In the genomic region with DNA sequence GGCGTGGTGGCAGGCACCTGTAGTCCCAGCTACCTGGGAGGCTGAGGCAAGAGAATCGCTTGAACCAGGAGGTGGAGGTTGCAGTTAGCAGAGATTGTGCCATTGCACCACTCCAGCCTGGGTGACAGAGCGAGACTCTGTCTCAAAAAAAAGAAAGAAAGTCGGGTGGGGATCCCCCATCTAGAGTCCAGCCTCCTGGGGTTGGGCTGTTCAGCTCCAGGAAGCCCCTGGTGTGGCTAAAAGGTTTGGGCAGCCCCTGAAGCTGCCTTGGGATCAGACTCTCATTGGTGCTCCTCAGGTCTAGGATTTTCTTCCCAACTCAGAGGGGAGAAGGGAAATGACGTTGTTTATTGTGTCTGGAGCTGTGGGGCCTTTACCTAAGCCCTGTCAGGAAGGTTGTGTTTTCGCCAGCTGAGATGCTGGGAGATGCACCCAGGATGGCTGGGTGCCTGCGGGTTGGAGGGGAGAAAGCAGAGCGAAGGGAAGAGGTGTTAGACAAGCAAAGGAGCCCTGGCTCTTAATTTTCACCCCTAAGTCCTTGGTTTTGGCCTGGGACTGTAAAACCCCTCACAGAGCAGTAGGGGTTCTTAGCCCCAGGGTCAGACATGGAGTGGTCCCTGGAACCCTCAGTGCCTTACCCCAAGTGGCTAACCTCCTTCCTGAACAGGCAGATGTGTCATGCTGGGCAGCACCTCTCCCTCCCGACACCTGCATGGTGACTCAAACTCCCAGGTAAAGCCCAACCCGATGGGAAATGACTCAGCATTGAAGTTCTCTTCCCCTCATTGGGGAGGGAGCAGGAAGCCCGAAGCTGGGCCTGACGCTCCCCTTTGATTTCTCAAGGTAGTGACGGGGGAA, we compare ENCODE assay signal across 9 cellular contexts. TPM values are rescaled to one million over a fixed set of nuclear protein-coding genes. Genes with fewer than 3 reads are reported as not detected.
DNase-seq lines count a peak whose midpoint lies in the region; ATAC-seq, FAIRE-seq and TF ChIP-seq lines count a peak whose summit lies in the region.
"Had no signal": no experiment of that assay in that cellular context is flagged by ENCODE, and none has a peak within 500 bp of the region (broad histone marks: within the 10 kb centered on the region; RNA-seq: fewer than 3 reads in every experiment).

No MANE protein-coding gene starts in this region.

- no peaks in the 10 kb centered on the region for H3K9me3 ChIP-seq in A549
- no peaks in the 10 kb centered on the region for H3K9me3 ChIP-seq in neural progenitor cell (ENCODE audit: low read depth)

- H3K27ac ChIP-seq in A549 (peak overlapping the region; percentile 64 to 86), neural progenitor cell (no peak overlapping the region)

- peak overlapping the region; percentile 63 for H2AFZ ChIP-seq in neural progenitor cell (replicated peaks)

- H3K4me3 ChIP-seq in A549 (no peak overlapping the region), neural progenitor cell (no peak overlapping the region)

- no peak for TF ChIP-seq RAD21 in A549 (conservative IDR thresholded peaks at IDR 0.05 in 1 of 2, IDR thresholded peaks at IDR 0.05 in 1 of 2)

- H3K4me1 ChIP-seq in A549 (peaks cover 17% of the 10 kb centered on the region), neural progenitor cell (no peaks in the 10 kb centered on the region)

- peak; percentile 62 to 77 for ATAC-seq in A549
- peak; percentile 79 for ATAC-seq in GM21390 (IDR thresholded peaks at IDR 0.05; ENCODE audit: unreplicated experiment)

- no peaks in the 10 kb centered on the region for H3K79me2 ChIP-seq in neural progenitor cell (ENCODE audit: low read depth)

- no peak for FAIRE-seq in A549 (lab: Jason Lieb, UNC)
- FAIRE-seq: G401.6 had no signal

- no peaks in the 10 kb centered on the region for H3K9me3 Mint-ChIP-seq in neural progenitor cell

- H4K20me1 ChIP-seq in neural progenitor cell (ENCODE audit: low read depth): no peaks in the 10 kb centered on the region

- DNase-seq in A549 (ENCODE audit: low read depth in 1 of 2, low spot score in 1 of 2) (peak; percentile 68 to 72), NCI-H510A (lab: John Stamatoyannopoulos, UW) (peak; percentile 61), neural progenitor cell (ENCODE audit: low spot score) (no peak), ecto neural progenitor cell (ENCODE audit: low spot score) (no peak), midbrain (lab: John Stamatoyannopoulos, UW) (no peak), COLO829 (ENCODE audit: low spot score) (no peak)
- peak; percentile 66 for DNase-seq in activated naive CD4-positive, alpha-beta T cell treated with Interleukin-2 at 50 U/mL for 16 hours

- no peak for TF ChIP-seq CTCF in A549 (IDR thresholded peaks at IDR 0.05)
- no peak for TF ChIP-seq CTCF in neural progenitor cell (IDR thresholded peaks at IDR 0.05)

- peaks cover 11% of the 10 kb centered on the region for H3K4me1 Mint-ChIP-seq in neural progenitor cell

- CTCF ChIA-PET in A549 (lab: Yijun Ruan, JAX): interaction anchor here (0.9 to 31.6 kb wide), 6 partner anchors 9 to 42 kb away, joined by 3 to 936 read pairs (median 6); no protein-coding TSS in a partner anchor

- no peaks in the 10 kb centered on the region for H3F3A ChIP-seq in neural progenitor cell (ENCODE audit: low read depth)

- peaks cover 2% of the 10 kb centered on the region for H3K27me3 Mint-ChIP-seq in neural progenitor cell (ENCODE audit: insufficient read depth, low read depth)

- no peaks in the 10 kb centered on the region for H3K36me3 ChIP-seq in neural progenitor cell

- WGBS in A549 (ENCODE audit: missing lambda C conversion rate): 70% methylated on average over 12 of the region's 13 CpGs

- TF ChIP-seq EP300 in A549 (IDR thresholded peaks at IDR 0.05): peak in 1 of 2 experiments; percentile 52; a peak in 2 of 5 replicates

- TF ChIP-seq POLR2A in A549 (IDR thresholded peaks at IDR 0.05; ENCODE audit: low read length): no peak

- H3K4me2 ChIP-seq in A549: peak overlapping the region; percentile 56
- no peak overlapping the region for H3K4me2 ChIP-seq in neural progenitor cell

- POLR2A ChIA-PET in A549 (lab: Yijun Ruan, JAX): interaction anchor here (0.6 to 0.8 kb wide), 2 partner anchors 37 to 45 kb away, joined by 3 read pairs; no protein-coding TSS in a partner anchor

- H3K36me3 Mint-ChIP-seq in neural progenitor cell: no peaks in the 10 kb centered on the region

- no peak overlapping the region for H3K9ac ChIP-seq in neural progenitor cell

- no peak overlapping the region for H3K27ac Mint-ChIP-seq in neural progenitor cell

- no peak overlapping the region for H3K4me3 Mint-ChIP-seq in neural progenitor cell

- H3K27me3 ChIP-seq in neural progenitor cell: no peaks in the 10 kb centered on the region

TF ChIP-seq in A549, 52 proteins besides CTCF, POLR2A, EP300 and RAD21:
- TF ChIP-seq NFE2L2 (conservative IDR thresholded peaks at IDR 0.05; ENCODE audit: low read length): 0 out of 2 replicates have a peak, but pooled peaks have one; percentile 38
- TF ChIP-seq, protein P1, sequence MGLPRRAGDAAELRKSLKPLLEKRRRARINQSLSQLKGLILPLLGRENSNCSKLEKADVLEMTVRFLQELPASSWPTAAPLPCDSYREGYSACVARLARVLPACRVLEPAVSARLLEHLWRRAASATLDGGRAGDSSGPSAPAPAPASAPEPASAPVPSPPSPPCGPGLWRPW (IDR thresholded peaks at IDR 0.05): no peak
- TF ChIP-seq EHF (CRISPR knock-in tag; IDR thresholded peaks at IDR 0.05): no peak
- TF ChIP-seq ZNF302 (CRISPR knock-in tag; IDR thresholded peaks at IDR 0.05): no peak
- TF ChIP-seq MAZ (IDR thresholded peaks at IDR 0.05; ENCODE audit: borderline replicate concordance, low read depth, low read length): no peak
- TF ChIP-seq, protein P2, sequence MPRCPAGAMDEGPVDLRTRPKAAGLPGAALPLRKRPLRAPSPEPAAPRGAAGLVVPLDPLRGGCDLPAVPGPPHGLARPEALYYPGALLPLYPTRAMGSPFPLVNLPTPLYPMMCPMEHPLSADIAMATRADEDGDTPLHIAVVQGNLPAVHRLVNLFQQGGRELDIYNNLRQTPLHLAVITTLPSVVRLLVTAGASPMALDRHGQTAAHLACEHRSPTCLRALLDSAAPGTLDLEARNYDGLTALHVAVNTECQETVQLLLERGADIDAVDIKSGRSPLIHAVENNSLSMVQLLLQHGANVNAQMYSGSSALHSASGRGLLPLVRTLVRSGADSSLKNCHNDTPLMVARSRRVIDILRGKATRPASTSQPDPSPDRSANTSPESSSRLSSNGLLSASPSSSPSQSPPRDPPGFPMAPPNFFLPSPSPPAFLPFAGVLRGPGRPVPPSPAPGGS (IDR thresholded peaks at IDR 0.05): no peak
- no peak for TF ChIP-seq ZC3H11A (IDR thresholded peaks at IDR 0.05)
- TF ChIP-seq, protein P3, sequence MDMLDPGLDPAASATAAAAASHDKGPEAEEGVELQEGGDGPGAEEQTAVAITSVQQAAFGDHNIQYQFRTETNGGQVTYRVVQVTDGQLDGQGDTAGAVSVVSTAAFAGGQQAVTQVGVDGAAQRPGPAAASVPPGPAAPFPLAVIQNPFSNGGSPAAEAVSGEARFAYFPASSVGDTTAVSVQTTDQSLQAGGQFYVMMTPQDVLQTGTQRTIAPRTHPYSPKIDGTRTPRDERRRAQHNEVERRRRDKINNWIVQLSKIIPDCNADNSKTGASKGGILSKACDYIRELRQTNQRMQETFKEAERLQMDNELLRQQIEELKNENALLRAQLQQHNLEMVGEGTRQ (IDR thresholded peaks at IDR 0.05): no peak
- TF ChIP-seq FOSL2 (IDR thresholded peaks at IDR 0.05): peak; percentile 49; the same call in 1 of the 2 replicates
- TF ChIP-seq FOSL2 (CRISPR knock-in tag; IDR thresholded peaks at IDR 0.05): peak; percentile 63
- TF ChIP-seq FOSB (CRISPR knock-in tag; IDR thresholded peaks at IDR 0.05): no peak
- no peak for TF ChIP-seq HOXB13 (CRISPR knock-in tag; IDR thresholded peaks at IDR 0.05; ENCODE audit: low read depth)
- no peak for TF ChIP-seq HEYL (CRISPR knock-in tag; IDR thresholded peaks at IDR 0.05)
- TF ChIP-seq, protein P4, sequence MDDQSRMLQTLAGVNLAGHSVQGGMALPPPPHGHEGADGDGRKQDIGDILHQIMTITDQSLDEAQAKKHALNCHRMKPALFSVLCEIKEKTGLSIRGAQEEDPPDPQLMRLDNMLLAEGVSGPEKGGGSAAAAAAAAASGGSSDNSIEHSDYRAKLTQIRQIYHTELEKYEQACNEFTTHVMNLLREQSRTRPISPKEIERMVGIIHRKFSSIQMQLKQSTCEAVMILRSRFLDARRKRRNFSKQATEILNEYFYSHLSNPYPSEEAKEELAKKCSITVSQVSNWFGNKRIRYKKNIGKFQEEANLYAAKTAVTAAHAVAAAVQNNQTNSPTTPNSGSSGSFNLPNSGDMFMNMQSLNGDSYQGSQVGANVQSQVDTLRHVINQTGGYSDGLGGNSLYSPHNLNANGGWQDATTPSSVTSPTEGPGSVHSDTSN (IDR thresholded peaks at IDR 0.05): no peak
- TF ChIP-seq MAFK (IDR thresholded peaks at IDR 0.05; ENCODE audit: partially characterized antibody): peak; percentile 71
- no peak for TF ChIP-seq RFX5 (IDR thresholded peaks at IDR 0.05)
- TF ChIP-seq SREBF2 (IDR thresholded peaks at IDR 0.05): no peak
- peak in 1 of 2 experiments; percentile 19; a peak in 1 of 5 replicates for TF ChIP-seq JUN (IDR thresholded peaks at IDR 0.05)

RNA-seq across cellular contexts. Expression of a gene that starts 21.1 kb away (rescaled TPM):
- polyA plus RNA-seq in A549 (2011; rRNA removed): 75.8 and 84.3 TPM in 2 replicates
- polyA plus RNA-seq in A549 (2012; cell fraction: cytosol; rRNA removed): 78.1 and 96.1 TPM in 2 replicates
- 128 and 152 TPM in 2 replicates for polyA plus RNA-seq in A549 (2012; cell fraction: nucleus; rRNA removed)
- polyA plus RNA-seq in A549 (2017; fragmentation: RNase III; extraction: RNeasy Plus Mini Kit Qiagen cat#74134 plus additional on column Dnase treatment): 82.6 to 88.3 TPM (median 87.2 TPM) in 3 replicates
- polyA minus RNA-seq in A549 (2011; rRNA and poly(A)+ RNA removed): 47.2 and 50.6 TPM in 2 replicates
- 7.6 and 10.7 TPM in 2 replicates for total RNA-seq in neural progenitor cell (ENCODE audit: low replicate concordance)

RNA-seq across cellular contexts. Expression of a gene that starts 57.6 kb away (rescaled TPM):
- polyA plus RNA-seq in A549 (2011; rRNA removed): 22.6 and 27.5 TPM in 2 replicates
- polyA plus RNA-seq in A549 (2012; cell fraction: cytosol; rRNA removed): 30.6 and 33.7 TPM in 2 replicates
- polyA plus RNA-seq in A549 (2012; cell fraction: nucleus; rRNA removed): 61.5 and 75.3 TPM in 2 replicates
- 22.8 to 26.6 TPM (median 25.5 TPM) in 3 replicates for polyA plus RNA-seq in A549 (2017; fragmentation: RNase III; extraction: RNeasy Plus Mini Kit Qiagen cat#74134 plus additional on column Dnase treatment)
- polyA minus RNA-seq in A549 (2011; rRNA and poly(A)+ RNA removed): 22.9 and 33.4 TPM in 2 replicates
- 35.0 and 36.6 TPM in 2 replicates for total RNA-seq in neural progenitor cell (ENCODE audit: low replicate concordance)

Comparison
In these comparisons a context has a peak if more than half of its experiments do, and no peak if none do; other contexts are left out.
1. DNase-seq: peak in A549 (2 of 2), NCI-H510A (single experiment) and activated naive CD4-positive, alpha-beta T cell treated with Interleukin-2 at 50 U/mL for 16 hours (single experiment); none in neural progenitor cell (single experiment), ecto neural progenitor cell (single experiment), midbrain (single experiment) and COLO829 (single experiment).